Comparison of ENCODE assay signal across 11 cellular contexts in genomic region chr1:234621657-234622335, GRCh38. TPM values are rescaled to one million over a fixed set of nuclear protein-coding genes. Genes with fewer than 3 reads are reported as not detected.
DNase-seq lines count a peak whose midpoint lies in the region; TF ChIP-seq lines count a peak whose summit lies in the region.
"Had no signal": no experiment of that assay in that cellular context is flagged by ENCODE, and none has a peak within 500 bp of the region (broad histone marks: within the 10 kb centered on the region; RNA-seq: fewer than 3 reads in every experiment).

No MANE protein-coding gene starts in this region.

- H2AK5ac ChIP-seq in neuronal stem cell (ENCODE audit: low read depth, low read length): peak overlapping the region; percentile 86

- no peak overlapping the region for H2BK15ac ChIP-seq in neuronal stem cell (ENCODE audit: low read length)

- TF ChIP-seq POLR2A in tibial nerve (IDR thresholded peaks at IDR 0.05): no peak

- no peak overlapping the region for H3K4me2 ChIP-seq in neuronal stem cell (ENCODE audit: insufficient read depth, low read length, poor library complexity, severe bottlenecking)

- TF ChIP-seq CTCF in Caco-2 (IDR thresholded peaks at IDR 0.05; ENCODE audit: insufficient read depth in 1 of 2, low read depth in 1 of 2, low read length in 1 of 2, severe bottlenecking in 1 of 2, unreplicated experiment in 1 of 2): no peak
- no peak for TF ChIP-seq CTCF in brain microvascular endothelial cell (IDR thresholded peaks at IDR 0.05; ENCODE audit: low read depth, low read length, missing control alignments)
- no peak for TF ChIP-seq CTCF in tibial nerve (IDR thresholded peaks at IDR 0.05)

- H4K8ac ChIP-seq in neuronal stem cell (ENCODE audit: low read depth, low read length): no peak overlapping the region

- no peaks in the 10 kb centered on the region for H3K79me1 ChIP-seq in neuronal stem cell (ENCODE audit: low read depth, low read length)

- H2BK5ac ChIP-seq in neuronal stem cell (ENCODE audit: low read length): peak overlapping the region; percentile 45

- DNase-seq in Caco-2 (no peak), MG63 (peak; percentile 73), brain microvascular endothelial cell (peak; percentile 72), neuronal stem cell (ENCODE audit: low spot score) (no peak), tibial nerve (ENCODE audit: low spot score in 2 of 2) (no peak), SKM-1 treated with dmso at 0.1 percent for 144 hours (lab: John Stamatoyannopoulos, UW; ENCODE audit: unreplicated experiment) (no peak), D341Med (ENCODE audit: low spot score) (no peak), OCI-M2 (lab: John Stamatoyannopoulos, UW; ENCODE audit: unreplicated experiment) (no peak)
- DNase-seq: activated T-cell treated with anti-CD3 and anti-CD28 coated beads, Interleukin-2, amount 50 U/mL, for 24 hours; glutamatergic neuron had no signal

- no peak overlapping the region for H3K14ac ChIP-seq in neuronal stem cell (ENCODE audit: low read length)

- H3K27me3 Mint-ChIP-seq in Caco-2 (ENCODE audit: insufficient read depth, unreplicated experiment): no peaks in the 10 kb centered on the region
- H3K27me3 Mint-ChIP-seq: activated T-cell treated with anti-CD3 and anti-CD28 coated beads, Interleukin-2, amount 50 U/mL, for 24 hours had no signal

- CTCF ChIA-PET in Caco-2 (lab: Charles Lee): no interaction called here

- peaks cover 77% of the 10 kb centered on the region for H3K4me1 ChIP-seq in Caco-2
- H3K4me1 ChIP-seq in neuronal stem cell (ENCODE audit: control insufficient read depth in 2 of 2, insufficient read depth in 1 of 2, low read depth in 1 of 2, low read length in 2 of 2): peaks cover 19 to 23% of the 10 kb centered on the region in 2 donors
- peaks cover 0 to 55% (median 27%) of the 10 kb centered on the region in 4 donors for H3K4me1 ChIP-seq in tibial nerve

- no peak overlapping the region for H4K91ac ChIP-seq in neuronal stem cell (ENCODE audit: low read depth, low read length, poor library complexity)

- POLR2A ChIA-PET in Caco-2 (lab: Charles Lee): interaction anchor here (0.5 to 1.4 kb wide), 5 partner anchors 8 to 102 kb away, joined by 3 to 9 read pairs (median 5); no protein-coding TSS in a partner anchor

- no TSS peak for BruUV-seq in Caco-2 (replicated peaks; lab: Mats Ljungman, UMichigan)

- intact Hi-C loops in Caco-2 (cut with micrococcal nuclease; ENCODE audit: unreplicated experiment): no loop called here

- in situ Hi-C loops in brain microvascular endothelial cell (cut with HindIII; ENCODE audit: low pct_ligation_motif_present, low sequenced_read_pairs): loop anchor here (25.0 kb wide), 1 partner anchor 341 kb away; no protein-coding TSS in a partner anchor

- H3K36me3 ChIP-seq in Caco-2 (ENCODE audit: control insufficient read depth, insufficient read depth, low read length) (no peaks in the 10 kb centered on the region), MG63 (no peaks in the 10 kb centered on the region), brain microvascular endothelial cell (replicated peaks) (no peaks in the 10 kb centered on the region), neuronal stem cell (replicated peaks in 1 of 2; ENCODE audit: control insufficient read depth in 2 of 2, insufficient read depth in 2 of 2, low read length in 2 of 2) (no peaks in the 10 kb centered on the region), tibial nerve (no peaks in the 10 kb centered on the region)

- H3K4me3 ChIP-seq in Caco-2 (ENCODE audit: low read depth, low read length): no peak overlapping the region
- H3K4me3 ChIP-seq in MG63: no peak overlapping the region
- H3K4me3 ChIP-seq in brain microvascular endothelial cell (ENCODE audit: low read depth, low read length): no peak overlapping the region
- no peak overlapping the region for H3K4me3 ChIP-seq in neuronal stem cell (ENCODE audit: low read length in 2 of 2)
- H3K4me3 ChIP-seq in tibial nerve: no peak overlapping the region
- H3K4me3 ChIP-seq: skin epidermis had no signal

- no peak overlapping the region for H3K9ac ChIP-seq in neuronal stem cell (ENCODE audit: low read depth, low read length, poor library complexity)

- H3K9me3 ChIP-seq in Caco-2: no peaks in the 10 kb centered on the region
- H3K9me3 ChIP-seq in MG63: no peaks in the 10 kb centered on the region
- H3K9me3 ChIP-seq in neuronal stem cell (replicated peaks in 1 of 2; ENCODE audit: control insufficient read depth in 2 of 2, insufficient read depth in 1 of 2, low read depth in 1 of 2, low read length in 2 of 2): no peaks in the 10 kb centered on the region
- H3K9me3 ChIP-seq in tibial nerve: no peaks in the 10 kb centered on the region

- no peak overlapping the region for H2AFZ ChIP-seq in neuronal stem cell (ENCODE audit: low read length)

- WGBS in neuronal stem cell (ENCODE audit: extremely low coverage in 2 of 2, insufficient read length in 2 of 2, insufficient replicate concordance in 1 of 2), 2 donors: no CpG with 5 or more reads among the region's 7 CpGs
- WGBS in tibial nerve, 2 donors: 55 to 60% methylated on average over 7 of the region's 7 CpGs

- H3K4me3 Mint-ChIP-seq in Caco-2 (ENCODE audit: unreplicated experiment): no peak overlapping the region
- H3K4me3 Mint-ChIP-seq: activated T-cell treated with anti-CD3 and anti-CD28 coated beads, Interleukin-2, amount 50 U/mL, for 24 hours had no signal

- no peak overlapping the region for H3K4ac ChIP-seq in neuronal stem cell (ENCODE audit: low read length)

- H3K18ac ChIP-seq in neuronal stem cell (ENCODE audit: low read length): peak overlapping the region; percentile 11

- no peak overlapping the region for H2BK120ac ChIP-seq in neuronal stem cell (ENCODE audit: low read depth, low read length)

- H3K27me3 ChIP-seq in Caco-2 (replicated peaks; ENCODE audit: control insufficient read depth, insufficient read depth, low read length) (no peaks in the 10 kb centered on the region), MG63 (no peaks in the 10 kb centered on the region), brain microvascular endothelial cell (replicated peaks) (no peaks in the 10 kb centered on the region), neuronal stem cell (ENCODE audit: control insufficient read depth in 3 of 3, insufficient read depth in 3 of 3, low read depth in 1 of 3, low read length in 3 of 3) (no peaks in the 10 kb centered on the region), tibial nerve (no peaks in the 10 kb centered on the region)

- H3K23ac ChIP-seq in neuronal stem cell (ENCODE audit: low read depth, low read length, poor library complexity): no peak overlapping the region

- TF ChIP-seq EP300 in tibial nerve (IDR thresholded peaks at IDR 0.05): no peak

- H2BK12ac ChIP-seq in neuronal stem cell (ENCODE audit: low read length): no peak overlapping the region

- peak overlapping the region; percentile 85 for H3K27ac ChIP-seq in brain microvascular endothelial cell
- H3K27ac ChIP-seq in neuronal stem cell (replicated peaks; ENCODE audit: low read length): no peak overlapping the region
- H3K27ac ChIP-seq in tibial nerve: peak overlapping the region in 1 of 4 donors; percentile 29

- peak overlapping the region; percentile 86 for H3K27ac Mint-ChIP-seq in Caco-2 (ENCODE audit: unreplicated experiment)

- peaks cover 60% of the 10 kb centered on the region for H3K4me1 Mint-ChIP-seq in Caco-2 (ENCODE audit: low read depth, unreplicated experiment)

- H3K36me3 Mint-ChIP-seq in Caco-2 (ENCODE audit: insufficient read depth, unreplicated experiment): no peaks in the 10 kb centered on the region

- no peaks in the 10 kb centered on the region for H3K9me3 Mint-ChIP-seq in Caco-2 (ENCODE audit: unreplicated experiment)
- H3K9me3 Mint-ChIP-seq: activated T-cell treated with anti-CD3 and anti-CD28 coated beads, Interleukin-2, amount 50 U/mL, for 24 hours had no signal

RNA-seq across cellular contexts. Expression of gene IRF2BP2, which starts 11.8 kb away (rescaled TPM):
- total RNA-seq in Caco-2 (2022) (129 and 135 TPM in 2 replicates), tibial nerve (100 to 1,000 TPM in 1 of 4 donors, 10 to 100 TPM in 3; 71.4 to 107 (median 93.8) TPM)
- 52.8 and 67.4 TPM in 2 replicates for total RNA-seq in MG63 (2014; rRNA removed; shearing (Covaris generic); ENCODE audit: low replicate concordance)
- polyA plus RNA-seq in neuronal stem cell (2013, experiment 1 of 2): 28.8 TPM
- 29.3 TPM for polyA plus RNA-seq in neuronal stem cell (2013, experiment 2 of 2)

Comparison
In these comparisons a context has a peak if more than half of its experiments do, and no peak if none do; other contexts are left out.
1. DNase-seq: peak in MG63 (single experiment) and brain microvascular endothelial cell (single experiment); none in Caco-2 (0 of 2), neuronal stem cell (single experiment), tibial nerve (0 of 2), SKM-1 treated with dmso at 0.1 percent for 144 hours (single experiment), D341Med (single experiment) and OCI-M2 (single experiment).